ENCODE assay signal across 19 cellular contexts in the genomic region with DNA sequence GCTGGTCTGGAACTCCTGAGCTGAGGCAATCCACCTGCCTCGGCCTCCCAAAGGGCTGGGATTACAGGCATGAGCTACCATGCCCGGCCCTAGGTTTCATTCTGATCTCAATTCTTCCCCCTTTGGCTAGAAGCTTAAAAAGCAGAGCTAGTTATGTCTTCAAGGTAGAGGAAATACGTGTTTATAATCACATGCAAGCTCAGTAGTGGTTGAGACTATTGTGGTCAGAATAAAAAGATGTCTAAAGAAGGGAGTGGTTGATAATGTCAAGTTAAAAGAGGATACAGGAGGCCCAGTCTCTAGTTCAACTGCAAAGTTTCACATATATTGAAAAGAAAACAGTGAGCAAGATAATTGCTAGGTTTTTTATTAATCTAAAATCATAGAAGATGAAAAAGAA.
DNase-seq lines count a peak whose midpoint lies in the region; ATAC-seq and TF ChIP-seq lines count a peak whose summit lies in the region.
"Had no signal": no experiment of that assay in that cellular context is flagged by ENCODE, and none has a peak within 500 bp of the region (broad histone marks: within the 10 kb centered on the region; RNA-seq: fewer than 3 reads in every experiment).

No MANE protein-coding gene starts in this region.

- 91 to 92% methylated on average over 3 of the region's 3 CpGs for WGBS in lower leg skin, 2 donors
- 95 to 100% methylated on average over 2 to 3 of the region's 3 CpGs for WGBS in gastroesophageal sphincter (ENCODE audit: low coverage in 1 of 2), 2 donors

- TF ChIP-seq EP300 in gastroesophageal sphincter (IDR thresholded peaks at IDR 0.05) = no peak

- H3K4me3 ChIP-seq in CD4-positive, alpha-beta memory T cell (ENCODE audit: low read length in 2 of 2) = no peak overlapping the region
- H3K4me3 ChIP-seq in OCI-LY3 (ENCODE audit: low read length) (no peak overlapping the region), lower leg skin (ENCODE audit: low read depth, poor library complexity, severe bottlenecking) (no peak overlapping the region), gastroesophageal sphincter (no peak overlapping the region)

- H3K4me3 Mint-ChIP-seq in CD4-positive, alpha-beta memory T cell = peak overlapping the region in 3 of 8 donors; percentile 3 to 4 (median 4)
- H3K4me3 Mint-ChIP-seq: CD4-positive, CD25-positive, alpha-beta regulatory T cell; HFFc6 had no signal

- no peaks in the 10 kb centered on the region for H3K36me3 Mint-ChIP-seq in CD4-positive, alpha-beta memory T cell
- H3K36me3 Mint-ChIP-seq: CD4-positive, CD25-positive, alpha-beta regulatory T cell had no signal

- peaks cover 0 to 6% (median 4%) of the 10 kb centered on the region in 4 donors for H3K4me1 Mint-ChIP-seq in CD4-positive, alpha-beta memory T cell

- no peak overlapping the region for H3K27ac ChIP-seq in CD4-positive, alpha-beta memory T cell (ENCODE audit: low read depth, low read length)
- H3K27ac ChIP-seq in OCI-LY3 (ENCODE audit: low read length) (no peak overlapping the region), caudate nucleus (ENCODE audit: low read depth, low read length) (no peak overlapping the region), gastroesophageal sphincter (no peak overlapping the region)
- H3K27ac ChIP-seq: KMS-11 had no signal

- no peaks in the 10 kb centered on the region for H3K79me2 ChIP-seq in OCI-LY3 (ENCODE audit: low read length)

- peak overlapping the region in 4 of 7 donors; percentile 19 to 76 (median 38) for H3K27ac Mint-ChIP-seq in CD4-positive, alpha-beta memory T cell
- H3K27ac Mint-ChIP-seq: CD4-positive, CD25-positive, alpha-beta regulatory T cell; HFFc6 had no signal

- no peak for TF ChIP-seq CTCF in OCI-LY3 (IDR thresholded peaks at IDR 0.05; ENCODE audit: low read depth, low read length)
- TF ChIP-seq CTCF in lower leg skin (IDR thresholded peaks at IDR 0.05) = no peak
- TF ChIP-seq CTCF in gastroesophageal sphincter (IDR thresholded peaks at IDR 0.05) = no peak

- CTCF ChIA-PET in CD4-positive, alpha-beta memory T cell (lab: Charles Lee; ENCODE audit: partially characterized antibody) = interaction anchor here (0.9 kb wide), 1 partner anchor 9 kb away, joined by 3 read pairs; no protein-coding TSS in a partner anchor

- DNase-seq in CD4-positive, alpha-beta memory T cell = peak in 4 of 5 donors; percentile 4 to 26 (median 16)
- DNase-seq in central memory CD4-positive, alpha-beta T cell = peak; percentile 12
- DNase-seq in caudate nucleus (lab: John Stamatoyannopoulos, UW) (no peak), lower leg skin (ENCODE audit: low spot score in 2 of 2) (no peak)
- DNase-seq: BE2C, C1 segment of cervical spinal cord, DMS153, DMS79, GF-D8, GOT3, H7, HFFc6 had no signal

- H3K9me3 Mint-ChIP-seq in CD4-positive, alpha-beta memory T cell = no peaks in the 10 kb centered on the region

- H3K4me2 ChIP-seq in OCI-LY3 (ENCODE audit: low read length) = no peak overlapping the region
- H3K4me2 ChIP-seq: KMS-11 had no signal

- intact Hi-C loops in CD4-positive, alpha-beta memory T cell (cut with micrococcal nuclease) = no loop called here
- intact Hi-C loops in lower leg skin (cut with DNase I; ENCODE audit: low total_unique reads) = no loop called here

- no peaks in the 10 kb centered on the region for H3K27me3 ChIP-seq in CD4-positive, alpha-beta memory T cell (ENCODE audit: insufficient read depth, low read length)
- H3K27me3 ChIP-seq in OCI-LY3 (ENCODE audit: low read depth, low read length) = peaks cover 3% of the 10 kb centered on the region; the same call in 1 of the 2 replicates
- H3K27me3 ChIP-seq in gastroesophageal sphincter = no peaks in the 10 kb centered on the region
- H3K27me3 ChIP-seq: BE2C had no signal

- POLR2A ChIA-PET in CD4-positive, alpha-beta memory T cell (lab: Charles Lee; ENCODE audit: partially characterized antibody) = no interaction called here

- TF ChIP-seq POLR2A in lower leg skin (IDR thresholded peaks at IDR 0.05) (no peak), gastroesophageal sphincter (IDR thresholded peaks at IDR 0.05) (no peak)

- no peak overlapping the region for H3K9ac ChIP-seq in OCI-LY3 (ENCODE audit: low read length)
- H3K9ac ChIP-seq: KMS-11 had no signal

- no peaks in the 10 kb centered on the region for H3K4me1 ChIP-seq in CD4-positive, alpha-beta memory T cell (ENCODE audit: insufficient read depth, low read length)
- H3K4me1 ChIP-seq in OCI-LY3 (ENCODE audit: low read length) = no peaks in the 10 kb centered on the region
- peaks cover 0 to 2% (median 0%) of the 10 kb centered on the region in 3 donors for H3K4me1 ChIP-seq in gastroesophageal sphincter
- H3K4me1 ChIP-seq: BE2C had no signal

- peak overlapping the region; percentile 28; the same call in 1 of the 2 replicates for H2AFZ ChIP-seq in OCI-LY3 (ENCODE audit: low read depth, low read length)

- no peaks in the 10 kb centered on the region for H3K9me3 ChIP-seq in CD4-positive, alpha-beta memory T cell (ENCODE audit: control insufficient read depth in 1 of 2, low read length in 2 of 2)
- H3K9me3 ChIP-seq in OCI-LY3 (ENCODE audit: insufficient read depth, low read length) (no peaks in the 10 kb centered on the region), gastroesophageal sphincter (no peaks in the 10 kb centered on the region)
- H3K9me3 ChIP-seq: BE2C had no signal

- no peaks in the 10 kb centered on the region for H3K27me3 Mint-ChIP-seq in CD4-positive, alpha-beta memory T cell
- H3K27me3 Mint-ChIP-seq: CD4-positive, CD25-positive, alpha-beta regulatory T cell had no signal

- ATAC-seq in HG02852 (IDR thresholded peaks at IDR 0.05; ENCODE audit: unreplicated experiment) = peak; percentile 65
- ATAC-seq in GM21381 (IDR thresholded peaks at IDR 0.05; ENCODE audit: unreplicated experiment) = no peak
- no peak for ATAC-seq in gastroesophageal sphincter
- ATAC-seq: HCT116 had no signal

- no peaks in the 10 kb centered on the region for H3K36me3 ChIP-seq in CD4-positive, alpha-beta memory T cell (ENCODE audit: insufficient read depth, low read length)
- H3K36me3 ChIP-seq in OCI-LY3 (replicated peaks; ENCODE audit: low read depth, low read length) = no peaks in the 10 kb centered on the region
- no peaks in the 10 kb centered on the region for H3K36me3 ChIP-seq in gastroesophageal sphincter
- H3K36me3 ChIP-seq: BE2C had no signal

- H4K20me1 ChIP-seq in OCI-LY3 (ENCODE audit: insufficient read depth, low read length) = no peaks in the 10 kb centered on the region

Comparison
In these comparisons a context has a peak if more than half of its experiments do, and no peak if none do; other contexts are left out.
1. DNase-seq: peak in CD4-positive, alpha-beta memory T cell (4 of 5) and central memory CD4-positive, alpha-beta T cell (single experiment); none in caudate nucleus (0 of 61) and lower leg skin (0 of 2).